ENCODE assay signal across 8 cellular contexts in the genomic region with DNA sequence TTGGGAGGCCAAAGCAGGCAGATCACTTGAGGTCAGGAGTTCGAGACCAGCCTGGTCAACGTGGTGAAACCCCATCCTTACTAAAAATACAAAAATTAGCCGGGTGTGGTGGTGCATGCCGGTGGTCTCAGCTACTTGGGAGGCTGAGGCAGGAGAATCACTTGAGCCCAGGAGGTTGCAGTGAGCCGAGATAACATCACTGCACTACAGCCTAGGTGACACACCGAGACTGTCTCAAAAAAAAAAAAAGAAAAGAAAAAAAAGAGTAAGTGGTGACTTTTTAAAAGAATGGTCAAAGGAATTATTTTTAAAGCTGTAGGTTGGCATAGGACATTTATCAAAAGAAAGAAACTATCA.
DNase-seq lines count a peak whose midpoint lies in the region; ATAC-seq and TF ChIP-seq lines count a peak whose summit lies in the region.
"Not testable (repeated sequence)": the region's sequence is repeated elsewhere in the genome, so short reads cannot be mapped to it uniquely, and the experiment has no call there.

No MANE protein-coding gene starts in this region.

- H3K36me3 ChIP-seq in BLaER1 = peaks cover 95% of the 10 kb centered on the region
- not testable (repeated sequence) for H3K36me3 ChIP-seq in thymus (ENCODE audit: control insufficient read depth, insufficient read depth)

- H4K20me1 ChIP-seq in BLaER1 = peaks cover 100% of the 10 kb centered on the region

- DNase-seq in HFF-Myc (ENCODE audit: extremely low read depth, low read depth); T-helper 17 cell; activated T-helper 1 cell treated with anti-CD3 and anti-CD28 coated beads, Interleukin-12 subunit alpha, Interleukin-12 subunit beta, Interleukin-2, Interleukin-4 antibody, amounts not matched to agents 30 ng/mL and 10 ng/mL and 1 ng/mL, durations not matched to agents 14 hours and 24 hours and 36 hours (ENCODE audit: low spot score); immature natural killer cell; osteocyte (ENCODE audit: extremely low spot score, unreplicated experiment): not testable (repeated sequence)

- peaks cover 67% of the 10 kb centered on the region for H3K4me1 Mint-ChIP-seq in T-helper 17 cell
- peaks cover 91% of the 10 kb centered on the region for H3K4me1 Mint-ChIP-seq in activated T-helper 1 cell treated with anti-CD3 and anti-CD28 coated beads, Interleukin-12 subunit alpha, Interleukin-12 subunit beta, Interleukin-2, Interleukin-4 antibody, amounts not matched to agents 30 ng/mL and 10 ng/mL and 1 ng/mL, durations not matched to agents 14 hours and 24 hours and 36 hours (ENCODE audit: low read depth)
- peaks cover 76% of the 10 kb centered on the region for H3K4me1 Mint-ChIP-seq in brain
- H3K4me1 Mint-ChIP-seq in immature natural killer cell = peaks cover 76 to 86% of the 10 kb centered on the region in 2 donors
- H3K4me1 Mint-ChIP-seq in osteocyte (ENCODE audit: unreplicated experiment) = peaks cover 31% of the 10 kb centered on the region

- H3K27ac ChIP-seq in BLaER1 (peak overlapping the region; percentile 60; the same call in 1 of the 2 replicates), thymus (ENCODE audit: low read depth) (peak overlapping the region; percentile 91)

- H3K4me3 ChIP-seq in BLaER1; thymus (ENCODE audit: low read length): not testable (repeated sequence)
- peak overlapping the region; percentile 22; the same call in 1 of the 2 replicates for H3K4me3 ChIP-seq in HFF-Myc (replicated peaks; ENCODE audit: low read depth, low read length)

- intact Hi-C loops in activated T-helper 1 cell treated with anti-CD3 and anti-CD28 coated beads, Interleukin-12 subunit alpha, Interleukin-12 subunit beta, Interleukin-2, Interleukin-4 antibody, amounts not matched to agents 30 ng/mL and 10 ng/mL and 1 ng/mL, durations not matched to agents 14 hours and 24 hours and 36 hours (cut with micrococcal nuclease) = loop anchor here (1.0 to 5.0 kb wide), 9 partner anchors 16 to 368 kb away; partner anchors contain the start of genes CDNF, HSPA14, MEIG1 and MSANTD7

- TF ChIP-seq CTCF in HFF-Myc (IDR thresholded peaks at IDR 0.05; ENCODE audit: low read depth, low read length, missing control alignments); brain (conservative IDR thresholded peaks at IDR 0.05); osteocyte (IDR thresholded peaks at IDR 0.05): not testable (repeated sequence)

- H3K4me1 ChIP-seq in BLaER1 (peaks cover 85% of the 10 kb centered on the region), thymus (ENCODE audit: control insufficient read depth, insufficient read depth, low read length) (peaks cover 28% of the 10 kb centered on the region)

- 0 out of 2 replicates have a peak overlapping the region, but pooled peaks have one; percentile 51 for H3K9ac ChIP-seq in BLaER1

- peak overlapping the region; percentile 63 for H3K4me2 ChIP-seq in BLaER1

- ATAC-seq in T-helper 17 cell = not testable (repeated sequence)

- not testable (repeated sequence) for H3K36me3 Mint-ChIP-seq in T-helper 17 cell (ENCODE audit: low read depth); immature natural killer cell; osteocyte (ENCODE audit: unreplicated experiment)
- peaks cover 51% of the 10 kb centered on the region for H3K36me3 Mint-ChIP-seq in activated T-helper 1 cell treated with anti-CD3 and anti-CD28 coated beads, Interleukin-12 subunit alpha, Interleukin-12 subunit beta, Interleukin-2, Interleukin-4 antibody, amounts not matched to agents 30 ng/mL and 10 ng/mL and 1 ng/mL, durations not matched to agents 14 hours and 24 hours and 36 hours (ENCODE audit: low read depth)
- peaks cover 42% of the 10 kb centered on the region for H3K36me3 Mint-ChIP-seq in brain

- H3K9me3 ChIP-seq in BLaER1; T-helper 17 cell (ENCODE audit: control insufficient read depth, low read length, poor library complexity, severe bottlenecking); thymus (ENCODE audit: control insufficient read depth): not testable (repeated sequence)

- not testable (repeated sequence) for H3K9me3 Mint-ChIP-seq in activated T-helper 1 cell treated with anti-CD3 and anti-CD28 coated beads, Interleukin-12 subunit alpha, Interleukin-12 subunit beta, Interleukin-2, Interleukin-4 antibody, amounts not matched to agents 30 ng/mL and 10 ng/mL and 1 ng/mL, durations not matched to agents 14 hours and 24 hours and 36 hours; brain; immature natural killer cell; osteocyte (ENCODE audit: unreplicated experiment)

- H3K27ac Mint-ChIP-seq in T-helper 17 cell (peak overlapping the region; percentile 97), brain (peak overlapping the region in 3 of 5 experiments; percentile 67 to 89 (median 87)), immature natural killer cell (peak overlapping the region; percentile 93 to 98 (median 96)), osteocyte (ENCODE audit: unreplicated experiment) (peak overlapping the region; percentile 95)
- H3K27ac Mint-ChIP-seq in activated T-helper 1 cell treated with anti-CD3 and anti-CD28 coated beads, Interleukin-12 subunit alpha, Interleukin-12 subunit beta, Interleukin-2, Interleukin-4 antibody, amounts not matched to agents 30 ng/mL and 10 ng/mL and 1 ng/mL, durations not matched to agents 14 hours and 24 hours and 36 hours = peak overlapping the region; percentile 97

- H3K27me3 ChIP-seq in BLaER1; thymus (ENCODE audit: control insufficient read depth, insufficient read depth): not testable (repeated sequence)

- peak overlapping the region; percentile 83 for H3K4me3 Mint-ChIP-seq in T-helper 17 cell
- H3K4me3 Mint-ChIP-seq in activated T-helper 1 cell treated with anti-CD3 and anti-CD28 coated beads, Interleukin-12 subunit alpha, Interleukin-12 subunit beta, Interleukin-2, Interleukin-4 antibody, amounts not matched to agents 30 ng/mL and 10 ng/mL and 1 ng/mL, durations not matched to agents 14 hours and 24 hours and 36 hours = peak overlapping the region; percentile 74
- H3K4me3 Mint-ChIP-seq in brain; osteocyte (ENCODE audit: unreplicated experiment): not testable (repeated sequence)
- H3K4me3 Mint-ChIP-seq in immature natural killer cell = peak overlapping the region; percentile 82 to 98 (median 88)

- 90% methylated on average over 6 of the region's 6 CpGs for WGBS in thymus

- not testable (repeated sequence) for H3K27me3 Mint-ChIP-seq in T-helper 17 cell; activated T-helper 1 cell treated with anti-CD3 and anti-CD28 coated beads, Interleukin-12 subunit alpha, Interleukin-12 subunit beta, Interleukin-2, Interleukin-4 antibody, amounts not matched to agents 30 ng/mL and 10 ng/mL and 1 ng/mL, durations not matched to agents 14 hours and 24 hours and 36 hours (ENCODE audit: insufficient read depth); brain; immature natural killer cell (ENCODE audit: low read depth in 3 of 3); osteocyte (ENCODE audit: unreplicated experiment)
